ENCODE assay signal across 12 cellular contexts in the genomic region with DNA sequence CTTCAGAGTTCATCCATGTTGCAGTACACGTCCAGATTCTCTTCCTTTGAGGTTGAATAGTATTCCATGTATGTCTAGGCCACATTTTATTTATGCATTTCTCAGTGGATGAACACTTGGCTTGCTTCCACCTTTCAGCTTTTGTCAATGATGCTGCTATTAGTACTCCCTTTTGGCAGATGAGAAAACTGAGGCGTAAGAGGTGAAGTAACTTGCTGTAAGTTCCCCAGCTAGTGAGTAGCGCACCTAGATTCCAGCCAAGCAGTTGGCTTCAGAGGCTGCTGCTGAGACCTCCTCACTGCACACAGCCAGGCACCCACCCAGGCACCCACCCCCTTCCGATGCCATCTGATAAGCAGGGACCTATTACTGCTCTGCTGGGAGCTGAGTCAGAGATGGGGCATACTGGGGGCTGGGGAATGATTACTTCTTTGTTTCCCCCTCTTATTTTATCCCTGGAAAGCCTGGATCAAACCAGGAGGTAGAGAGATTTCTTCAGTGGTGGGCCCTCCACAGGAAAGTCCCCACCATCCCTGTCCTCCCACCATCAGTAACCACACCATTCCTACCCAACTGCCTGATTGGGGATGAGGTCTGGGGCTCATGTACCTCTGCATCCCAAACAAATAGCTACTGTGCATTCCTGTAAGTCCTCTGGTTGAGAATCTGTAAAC.
DNase-seq lines count a peak whose midpoint lies in the region; ATAC-seq and TF ChIP-seq lines count a peak whose summit lies in the region.
"Had no signal": no experiment of that assay in that cellular context is flagged by ENCODE, and none has a peak within 500 bp of the region (broad histone marks: within the 10 kb centered on the region; RNA-seq: fewer than 3 reads in every experiment).

No MANE protein-coding gene starts in this region.

- H2AK5ac ChIP-seq in IMR-90 (ENCODE audit: low read depth, low read length) = peak overlapping the region; percentile 95

- H3K27ac Mint-ChIP-seq in CD8-positive, alpha-beta T cell = peak overlapping the region; percentile 92
- H3K27ac Mint-ChIP-seq in activated naive CD8-positive, alpha-beta T cell treated with anti-CD3 and anti-CD28 coated beads, Interleukin-2, amount 50 U/mL, for 24 hours = peak overlapping the region; percentile 89
- H3K27ac Mint-ChIP-seq: activated naive CD4-positive, alpha-beta T cell treated with anti-CD3 and anti-CD28 coated beads, Interleukin-2, amount 50 U/mL, for 24 hours had no signal

- in situ Hi-C loops in IMR-90 (cut with MboI; ENCODE audit: low sequenced_read_pairs) = loop anchor here (10.0 kb wide), 1 partner anchor 173 kb away; no protein-coding TSS in a partner anchor

- peak overlapping the region; percentile 89 for H3K18ac ChIP-seq in IMR-90 (ENCODE audit: low read depth, low read length)

- peak overlapping the region; percentile 63 to 92 for H4K8ac ChIP-seq in IMR-90 (ENCODE audit: low read depth in 2 of 2, low read length in 2 of 2)

- H2BK20ac ChIP-seq in IMR-90 (ENCODE audit: low read depth, low read length) = peak overlapping the region; percentile 98

- no peaks in the 10 kb centered on the region for H3K9me3 Mint-ChIP-seq in CD8-positive, alpha-beta T cell
- no peaks in the 10 kb centered on the region for H3K9me3 Mint-ChIP-seq in activated naive CD8-positive, alpha-beta T cell treated with anti-CD3 and anti-CD28 coated beads, Interleukin-2, amount 50 U/mL, for 24 hours
- H3K9me3 Mint-ChIP-seq: activated naive CD4-positive, alpha-beta T cell treated with anti-CD3 and anti-CD28 coated beads, Interleukin-2, amount 50 U/mL, for 24 hours had no signal

- peaks cover 30% of the 10 kb centered on the region for H3K4me1 Mint-ChIP-seq in CD8-positive, alpha-beta T cell (ENCODE audit: low read depth)
- H3K4me1 Mint-ChIP-seq in activated naive CD8-positive, alpha-beta T cell treated with anti-CD3 and anti-CD28 coated beads, Interleukin-2, amount 50 U/mL, for 24 hours = peaks cover 45% of the 10 kb centered on the region

- H3K56ac ChIP-seq in IMR-90 (ENCODE audit: extremely low read depth, insufficient read depth, low read length) = peak overlapping the region; percentile 81

- H3K27me3 Mint-ChIP-seq in CD8-positive, alpha-beta T cell (ENCODE audit: low read depth) = no peaks in the 10 kb centered on the region
- H3K27me3 Mint-ChIP-seq in activated naive CD8-positive, alpha-beta T cell treated with anti-CD3 and anti-CD28 coated beads, Interleukin-2, amount 50 U/mL, for 24 hours = no peaks in the 10 kb centered on the region
- H3K27me3 Mint-ChIP-seq: activated naive CD4-positive, alpha-beta T cell treated with anti-CD3 and anti-CD28 coated beads, Interleukin-2, amount 50 U/mL, for 24 hours had no signal

- peak overlapping the region; percentile 61; the same call in 2 of the 3 replicates for H2BK15ac ChIP-seq in IMR-90 (ENCODE audit: low read depth, low read length)

- H3K36me3 ChIP-seq in CD8-positive, alpha-beta T cell (ENCODE audit: insufficient read depth, low read length) = no peaks in the 10 kb centered on the region
- H3K36me3 ChIP-seq in IMR-90 (ENCODE audit: control insufficient read depth, insufficient read depth, low read length) = no peaks in the 10 kb centered on the region

- no peak; the same call in 1 of the 2 replicates for TF ChIP-seq RAD21 in IMR-90 (IDR thresholded peaks at IDR 0.05; ENCODE audit: low read length)

- H2AK9ac ChIP-seq in IMR-90 (replicated peaks; ENCODE audit: low read depth, low read length, poor library complexity) = peak overlapping the region; percentile 75

- WGBS in IMR-90 (ENCODE audit: extremely low coverage in 2 of 2, insufficient read length in 1 of 2), 2 experiments = 100% methylated on average over 1 of the region's 4 CpGs; no CpG with 5 or more reads in 1 of the 2 experiments

- POLR2A ChIA-PET in CD8-positive, alpha-beta T cell (lab: Charles Lee) = interaction anchor here (1.2 kb wide), 1 partner anchor 179 kb away, joined by 5 read pairs; no protein-coding TSS in a partner anchor
- POLR2A ChIA-PET in IMR-90 (lab: Charles Lee; ENCODE audit: unreplicated experiment) = interaction anchor here (0.6 to 0.7 kb wide), 2 partner anchors 354 to 1443 kb away, joined by 4 to 8 read pairs; no protein-coding TSS in a partner anchor

- H3K9ac ChIP-seq in IMR-90 (ENCODE audit: low read depth, low read length) = no peak overlapping the region; the same call in 1 of the 2 replicates

- H3K79me1 ChIP-seq in IMR-90 (ENCODE audit: low read depth in 1 of 2, low read length in 2 of 2) = peaks cover 0 to 6% of the 10 kb centered on the region in 2 experiments; a peak in 3 of 4 replicates

- no peak overlapping the region for H3K4me3 Mint-ChIP-seq in CD8-positive, alpha-beta T cell
- H3K4me3 Mint-ChIP-seq in activated naive CD8-positive, alpha-beta T cell treated with anti-CD3 and anti-CD28 coated beads, Interleukin-2, amount 50 U/mL, for 24 hours = no peak overlapping the region
- H3K4me3 Mint-ChIP-seq: activated naive CD4-positive, alpha-beta T cell treated with anti-CD3 and anti-CD28 coated beads, Interleukin-2, amount 50 U/mL, for 24 hours had no signal

- BruUV-seq in IMR-90 (replicated peaks; lab: Mats Ljungman, UMichigan) = no TSS peak

- peak overlapping the region; percentile 100 for H2BK5ac ChIP-seq in IMR-90 (ENCODE audit: low read depth, low read length, poor library complexity, severe bottlenecking)

- H3K36me3 Mint-ChIP-seq in CD8-positive, alpha-beta T cell = no peaks in the 10 kb centered on the region
- no peaks in the 10 kb centered on the region for H3K36me3 Mint-ChIP-seq in activated naive CD8-positive, alpha-beta T cell treated with anti-CD3 and anti-CD28 coated beads, Interleukin-2, amount 50 U/mL, for 24 hours (ENCODE audit: low read depth)
- H3K36me3 Mint-ChIP-seq: activated naive CD4-positive, alpha-beta T cell treated with anti-CD3 and anti-CD28 coated beads, Interleukin-2, amount 50 U/mL, for 24 hours had no signal

- H2BK120ac ChIP-seq in IMR-90 (ENCODE audit: low read depth, low read length) = peak overlapping the region; percentile 96

- peak overlapping the region; percentile 80 for H4K5ac ChIP-seq in IMR-90 (ENCODE audit: low read depth, low read length)

- 0 out of 2 replicates have a peak, but pooled peaks cover 3% of the 10 kb centered on the region for H4K20me1 ChIP-seq in IMR-90 (ENCODE audit: insufficient read depth, low read length)

- H3K14ac ChIP-seq in IMR-90 (replicated peaks; ENCODE audit: low read depth, low read length) = peak overlapping the region; percentile 94

- TF ChIP-seq POLR2A in IMR-90 (IDR thresholded peaks at IDR 0.05; ENCODE audit: low read depth, low read length) = peak; percentile 19; the same call in 1 of the 2 replicates

- peaks cover 18% of the 10 kb centered on the region for H3K4me1 ChIP-seq in CD8-positive, alpha-beta T cell (ENCODE audit: insufficient read depth, low read length)
- H3K4me1 ChIP-seq in IMR-90 (ENCODE audit: control insufficient read depth, insufficient read depth, low read length) = peaks cover 18% of the 10 kb centered on the region

- H3K4me3 ChIP-seq in CD8-positive, alpha-beta T cell (ENCODE audit: low read depth, low read length) = no peak overlapping the region
- H3K4me3 ChIP-seq in IMR-90 (ENCODE audit: insufficient read depth, low read depth, low read length) = no peak overlapping the region

- H3K27me3 ChIP-seq in CD8-positive, alpha-beta T cell (ENCODE audit: insufficient read depth, low read length) = no peaks in the 10 kb centered on the region
- H3K27me3 ChIP-seq in IMR-90 (ENCODE audit: control insufficient read depth, insufficient read depth, low read length) = no peaks in the 10 kb centered on the region

- H4K91ac ChIP-seq in IMR-90 (ENCODE audit: insufficient read depth, low read depth, low read length) = peak overlapping the region; percentile 97

- no peak overlapping the region for H3K27ac ChIP-seq in CD8-positive, alpha-beta T cell (ENCODE audit: low read depth, low read length)
- peak overlapping the region; percentile 52 for H3K27ac ChIP-seq in IMR-90 (ENCODE audit: insufficient read depth, low read length)

- ATAC-seq in CD8-positive, alpha-beta T cell = no peak
- peak; percentile 6 for ATAC-seq in IMR-90 (ENCODE audit: low read depth)
- ATAC-seq in activated naive CD8-positive, alpha-beta T cell treated with anti-CD3 and anti-CD28 coated beads, Interleukin-2, amount 50 U/mL, for 24 hours = no peak

- DNase-seq in CD8-positive, alpha-beta T cell = no peak
- DNase-seq in IMR-90 = peak; percentile 59
- DNase-seq in activated naive CD8-positive, alpha-beta T cell treated with anti-CD3 and anti-CD28 coated beads, Interleukin-2, amount 50 U/mL, for 24 hours = no peak
- DNase-seq in non-pigmented ciliary epithelial cell (ENCODE audit: low read depth) = peak; percentile 73
- no peak for DNase-seq in GM10266 (ENCODE audit: extremely low spot score)
- no peak for DNase-seq in medulla oblongata (ENCODE audit: extremely low spot score)
- DNase-seq in stimulated activated CD4-positive, alpha-beta T cell treated with anti-CD3 and anti-CD28 coated beads, Interleukin-2, amount 100 ng/mL, for 48 hours = no peak
- no peak for DNase-seq in AG08396 (ENCODE audit: low spot score)
- DNase-seq: DMS 273 treated with DMSO at 0.1 percent for 48 hours; effector CD4-positive, alpha-beta T cell; NCI-H2029 treated with DMSO at 0.1 percent for 48 hours had no signal

- peaks cover 22% of the 10 kb centered on the region for H3K9me1 ChIP-seq in IMR-90 (ENCODE audit: insufficient read depth, low read length)

- peak overlapping the region; percentile 67 for H2AFZ ChIP-seq in IMR-90 (replicated peaks; ENCODE audit: low read length, poor library complexity)

- no peak overlapping the region; the same call in 1 of the 2 replicates for H3K4me2 ChIP-seq in IMR-90 (ENCODE audit: low read depth, low read length)

- peak overlapping the region; percentile 97 for H3K23ac ChIP-seq in IMR-90 (ENCODE audit: low read depth, low read length)

- intact Hi-C loops in CD8-positive, alpha-beta T cell (cut with DNase I, micrococcal nuclease) = loop anchor here (1.0 to 10.0 kb wide), 4 partner anchors 178 to 1279 kb away; partner anchors contain the start of gene SIPA1L1 (in 2 of the 2)
- intact Hi-C loops in IMR-90 (cut with micrococcal nuclease) = loop anchor here (1.0 kb wide), 1 partner anchor 179 kb away; no protein-coding TSS in a partner anchor

- peak overlapping the region; percentile 98 for H3K4ac ChIP-seq in IMR-90 (ENCODE audit: low read depth, low read length)

- CTCF ChIA-PET in CD8-positive, alpha-beta T cell (lab: Charles Lee) = interaction anchor here (0.5 to 14.9 kb wide), 9 partner anchors 31 to 710 kb away, joined by 3 to 269 read pairs (median 3); no protein-coding TSS in a partner anchor
- CTCF ChIA-PET in IMR-90 (lab: Yijun Ruan, JAX) = interaction anchor here (0.5 to 1.7 kb wide), 6 partner anchors 19 to 611 kb away, joined by 3 to 7 read pairs (median 4); no protein-coding TSS in a partner anchor

- H3K9me3 ChIP-seq in CD8-positive, alpha-beta T cell (ENCODE audit: low read length) = no peaks in the 10 kb centered on the region
- H3K9me3 ChIP-seq in IMR-90 (ENCODE audit: control insufficient read depth, insufficient read depth, low read length) = peaks cover 2% of the 10 kb centered on the region; the same call in 1 of the 2 replicates

- TF ChIP-seq CTCF in CD8-positive, alpha-beta T cell (IDR thresholded peaks at IDR 0.05) = no peak
- TF ChIP-seq CTCF in IMR-90 (conservative IDR thresholded peaks at IDR 0.05; ENCODE audit: low read depth, low read length) = no peak
- no peak for TF ChIP-seq CTCF in GM10266 (IDR thresholded peaks at IDR 0.05; ENCODE audit: control insufficient read depth, insufficient read depth, low read depth, missing control alignments)

- dilution Hi-C loops in IMR-90 (cut with HindIII; ENCODE audit: low sequenced_read_pairs, unreplicated experiment) = no loop called here

Comparison
In these comparisons a context has a peak if more than half of its experiments do, and no peak if none do; other contexts are left out.
1. DNase-seq: peak in IMR-90 (single experiment) and non-pigmented ciliary epithelial cell (single experiment); none in CD8-positive, alpha-beta T cell (0 of 7), activated naive CD8-positive, alpha-beta T cell treated with anti-CD3 and anti-CD28 coated beads, Interleukin-2, amount 50 U/mL, for 24 hours (single experiment), GM10266 (single experiment), medulla oblongata (single experiment), stimulated activated CD4-positive, alpha-beta T cell treated with anti-CD3 and anti-CD28 coated beads, Interleukin-2, amount 100 ng/mL, for 48 hours (0 of 2) and AG08396 (single experiment).